35 cellular contexts compared by ENCODE assay signal in the genomic region with DNA sequence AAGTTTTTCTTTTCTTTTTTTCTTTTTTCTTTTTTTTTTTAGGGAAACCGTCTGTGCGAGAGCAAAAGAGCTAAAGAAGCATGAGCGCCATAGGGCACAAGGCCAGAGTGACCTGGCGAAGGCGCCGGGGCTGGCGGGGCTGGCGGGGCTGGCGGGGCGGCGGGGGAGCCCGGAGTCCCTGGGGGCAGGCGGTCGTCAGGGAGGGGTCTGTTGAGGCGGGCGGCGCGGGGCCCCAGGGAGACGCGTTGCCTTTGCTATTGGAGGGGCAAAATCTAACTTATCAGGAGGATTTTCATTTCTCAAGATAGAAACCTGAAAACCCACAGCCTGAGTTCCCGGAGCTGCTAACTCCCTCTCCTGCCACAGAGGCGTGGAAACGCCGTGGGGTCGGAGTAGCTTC.
"Had no signal": no experiment of that assay in that cellular context is flagged by ENCODE, and none has a peak within 500 bp of the region (broad histone marks: within the 10 kb centered on the region; RNA-seq: fewer than 3 reads in every experiment).

No MANE protein-coding gene starts in this region.

- H3K4me3 ChIP-seq: adrenal gland, body of pancreas, breast epithelium had no signal

- H3K27ac ChIP-seq: adrenal gland, body of pancreas, brain microvascular endothelial cell, breast epithelium, VCaP had no signal

- H3K4me3 Mint-ChIP-seq: activated B cell treated with CpG ODN at 0.5 μM for 24 hours; activated CD4-positive, alpha-beta memory T cell treated with anti-CD3 and anti-CD28 coated beads for 36 hours; activated CD4-positive, alpha-beta T cell treated with anti-CD3 and anti-CD28 coated beads, Interleukin-2, amount 10 ng/mL, durations not matched to agents 24 days and 14 days; activated CD8-positive, alpha-beta T cell treated with anti-CD3 and anti-CD28 coated beads for 36 hours; activated naive CD4-positive, alpha-beta T cell treated with anti-CD3 and anti-CD28 coated beads for 36 hours; activated naive CD8-positive, alpha-beta T cell treated with anti-CD3 and anti-CD28 coated beads for 36 hours; activated T-cell treated with anti-CD3 and anti-CD28 coated beads, Interleukin-2, amount 50 U/mL, for 4 hours; activated T-cell treated with anti-CD3 and anti-CD28 coated beads, Interleukin-2, amount 50 U/mL, for 72 hours; activated T-helper 1 cell treated with anti-CD3 and anti-CD28 coated beads, Interleukin-12 subunit alpha, Interleukin-12 subunit beta, Interleukin-2, Interleukin-4 antibody, amounts not matched to agents 30 ng/mL and 10 ng/mL and 1 ng/mL, durations not matched to agents 14 hours and 24 hours and 36 hours; activated T-helper 17 cell treated with anti-CD3 and anti-CD28 coated beads, Interleukin-2, amount 50 U/mL, for 72 hours; T-helper 1 cell treated with Interleukin-12 subunit alpha and Interleukin-12 subunit beta and Interleukin-4 antibody, amounts not matched to agents 30 μg/mL and 1 μg/mL, for 36 hours; T-helper 2 cell treated with Interferon-gamma antibody and Interleukin-4, amounts not matched to agents 5 μg/mL and 100 μg/mL, for 36 hours had no signal

- H3K9me3 Mint-ChIP-seq: activated B cell treated with CpG ODN at 0.5 μM for 24 hours; activated CD4-positive, alpha-beta memory T cell treated with anti-CD3 and anti-CD28 coated beads for 36 hours; activated CD4-positive, alpha-beta T cell treated with anti-CD3 and anti-CD28 coated beads, Interleukin-2, amount 10 ng/mL, durations not matched to agents 24 days and 14 days; activated CD8-positive, alpha-beta T cell treated with anti-CD3 and anti-CD28 coated beads for 36 hours; activated naive CD4-positive, alpha-beta T cell treated with anti-CD3 and anti-CD28 coated beads for 36 hours; activated naive CD4-positive, alpha-beta T cell treated with anti-CD3 and anti-CD28 coated beads, Interleukin-2, amount 50 U/mL, for 72 hours; activated naive CD8-positive, alpha-beta T cell treated with anti-CD3 and anti-CD28 coated beads for 36 hours; activated T-cell treated with anti-CD3 and anti-CD28 coated beads, Interleukin-2, amount 50 U/mL, for 4 hours; activated T-cell treated with anti-CD3 and anti-CD28 coated beads, Interleukin-2, amount 50 U/mL, for 72 hours; activated T-helper 1 cell treated with anti-CD3 and anti-CD28 coated beads, Interleukin-12 subunit alpha, Interleukin-12 subunit beta, Interleukin-2, Interleukin-4 antibody, amounts not matched to agents 30 ng/mL and 10 ng/mL and 1 ng/mL, durations not matched to agents 14 hours and 24 hours and 36 hours; activated T-helper 17 cell treated with anti-CD3 and anti-CD28 coated beads, Interleukin-2, amount 50 U/mL, for 72 hours; T-helper 1 cell treated with Interleukin-12 subunit alpha and Interleukin-12 subunit beta and Interleukin-4 antibody, amounts not matched to agents 30 μg/mL and 1 μg/mL, for 36 hours; T-helper 2 cell treated with Interferon-gamma antibody and Interleukin-4, amounts not matched to agents 5 μg/mL and 100 μg/mL, for 36 hours had no signal

- H3K36me3 ChIP-seq: adrenal gland, brain microvascular endothelial cell, breast epithelium had no signal

- DNase-seq: activated B cell treated with CpG ODN at 0.5 μM for 24 hours; activated CD4-positive, alpha-beta memory T cell treated with anti-CD3 and anti-CD28 coated beads for 36 hours; activated CD4-positive, alpha-beta T cell treated with anti-CD3 and anti-CD28 coated beads for 4 hours; activated CD4-positive, alpha-beta T cell treated with anti-CD3 and anti-CD28 coated beads, Interleukin-2, amount 10 ng/mL, durations not matched to agents 24 days and 14 days; activated CD4-positive, alpha-beta T cell treated with anti-CD3 and anti-CD28 coated beads, Interleukin-2, amount 50 U/mL, for 1 hour; activated CD4-positive, alpha-beta T cell treated with anti-CD3 and anti-CD28 coated beads, Interleukin-2, amount 50 U/mL, for 4 hours; activated CD4-positive, CD25-positive, alpha-beta regulatory T cell treated with anti-CD3 and anti-CD28 coated beads, Interleukin-2, amount 50 U/mL, for 72 hours; activated CD8-positive, alpha-beta memory T cell treated with anti-CD3 and anti-CD28 coated beads, Interleukin-2, amount 50 U/mL, for 4 hours; activated CD8-positive, alpha-beta T cell treated with anti-CD3 and anti-CD28 coated beads for 36 hours; activated effector memory CD4-positive, alpha-beta T cell treated with anti-CD3 and anti-CD28 coated beads, Interleukin-2, amount 50 U/mL, for 16 hours; activated gamma-delta T cell treated with Interleukin-2 at 50 U/mL for 16 hours; activated naive CD4-positive, alpha-beta T cell; activated naive CD4-positive, alpha-beta T cell treated with anti-CD3 and anti-CD28 coated beads for 36 hours; activated naive CD4-positive, alpha-beta T cell treated with anti-CD3 and anti-CD28 coated beads, Interleukin-2, amount 50 U/mL, for 16 hours; activated naive CD8-positive, alpha-beta T cell treated with anti-CD3 and anti-CD28 coated beads for 36 hours; activated T-cell treated with anti-CD3 and anti-CD28 coated beads for 4 hours; activated T-cell treated with anti-CD3 and anti-CD28 coated beads, Interleukin-2, amount 50 U/mL, for 1 hour; activated T-cell treated with anti-CD3 and anti-CD28 coated beads, Interleukin-2, amount 50 U/mL, for 4 hours; activated T-cell treated with anti-CD3 and anti-CD28 coated beads, Interleukin-2, amount 50 U/mL, for 72 hours; adrenal gland; amniotic stem cell; aorta; body of pancreas; brain microvascular endothelial cell; central memory CD4-positive, alpha-beta T cell; T-helper 1 cell; T-helper 2 cell; T-helper 9 cell had no signal

- H3K27me3 ChIP-seq: adrenal gland, body of pancreas, brain microvascular endothelial cell, breast epithelium had no signal

- H3K4me1 ChIP-seq: adrenal gland, body of pancreas, breast epithelium had no signal

- H3K27ac Mint-ChIP-seq: activated B cell treated with CpG ODN at 0.5 μM for 24 hours; activated CD4-positive, alpha-beta memory T cell treated with anti-CD3 and anti-CD28 coated beads for 36 hours; activated CD4-positive, alpha-beta T cell treated with anti-CD3 and anti-CD28 coated beads, Interleukin-2, amount 10 ng/mL, durations not matched to agents 24 days and 14 days; activated CD8-positive, alpha-beta T cell treated with anti-CD3 and anti-CD28 coated beads for 36 hours; activated naive CD4-positive, alpha-beta T cell treated with anti-CD3 and anti-CD28 coated beads for 36 hours; activated naive CD4-positive, alpha-beta T cell treated with anti-CD3 and anti-CD28 coated beads, Interleukin-2, amount 50 U/mL, for 72 hours; activated naive CD8-positive, alpha-beta T cell treated with anti-CD3 and anti-CD28 coated beads for 36 hours; activated T-cell treated with anti-CD3 and anti-CD28 coated beads, Interleukin-2, amount 50 U/mL, for 72 hours; activated T-helper 1 cell treated with anti-CD3 and anti-CD28 coated beads, Interleukin-12 subunit alpha, Interleukin-12 subunit beta, Interleukin-2, Interleukin-4 antibody, amounts not matched to agents 30 ng/mL and 10 ng/mL and 1 ng/mL, durations not matched to agents 14 hours and 24 hours and 36 hours; activated T-helper 17 cell treated with anti-CD3 and anti-CD28 coated beads, Interleukin-2, amount 50 U/mL, for 72 hours; T-helper 1 cell treated with Interleukin-12 subunit alpha and Interleukin-12 subunit beta and Interleukin-4 antibody, amounts not matched to agents 30 μg/mL and 1 μg/mL, for 36 hours; T-helper 2 cell treated with Interferon-gamma antibody and Interleukin-4, amounts not matched to agents 5 μg/mL and 100 μg/mL, for 36 hours had no signal

- H3K9me3 ChIP-seq: adrenal gland, body of pancreas, breast epithelium had no signal

- H3K27me3 Mint-ChIP-seq: activated CD8-positive, alpha-beta T cell treated with anti-CD3 and anti-CD28 coated beads for 36 hours had no signal

- H3K36me3 Mint-ChIP-seq: activated CD4-positive, alpha-beta memory T cell treated with anti-CD3 and anti-CD28 coated beads for 36 hours; activated naive CD4-positive, alpha-beta T cell treated with anti-CD3 and anti-CD28 coated beads, Interleukin-2, amount 50 U/mL, for 72 hours; activated naive CD8-positive, alpha-beta T cell treated with anti-CD3 and anti-CD28 coated beads for 36 hours had no signal

- ATAC-seq: activated CD8-positive, alpha-beta T cell treated with anti-CD3 and anti-CD28 coated beads for 36 hours; activated naive CD4-positive, alpha-beta T cell treated with anti-CD3 and anti-CD28 coated beads, Interleukin-2, amount 50 U/mL, for 72 hours; activated T-cell treated with anti-CD3 and anti-CD28 coated beads, Interleukin-2, amount 50 U/mL, for 4 hours; activated T-cell treated with anti-CD3 and anti-CD28 coated beads, Interleukin-2, amount 50 U/mL, for 72 hours; activated T-helper 17 cell treated with anti-CD3 and anti-CD28 coated beads, Interleukin-2, amount 50 U/mL, for 72 hours; body of pancreas had no signal

- H3K4me1 Mint-ChIP-seq: activated B cell treated with CpG ODN at 0.5 μM for 24 hours; activated CD4-positive, alpha-beta T cell treated with anti-CD3 and anti-CD28 coated beads, Interleukin-2, amount 10 ng/mL, durations not matched to agents 24 days and 14 days; activated naive CD8-positive, alpha-beta T cell treated with anti-CD3 and anti-CD28 coated beads for 36 hours; activated T-helper 17 cell treated with anti-CD3 and anti-CD28 coated beads, Interleukin-2, amount 50 U/mL, for 72 hours had no signal
